ENCODE assay signal across 10 cellular contexts in the genomic region with DNA sequence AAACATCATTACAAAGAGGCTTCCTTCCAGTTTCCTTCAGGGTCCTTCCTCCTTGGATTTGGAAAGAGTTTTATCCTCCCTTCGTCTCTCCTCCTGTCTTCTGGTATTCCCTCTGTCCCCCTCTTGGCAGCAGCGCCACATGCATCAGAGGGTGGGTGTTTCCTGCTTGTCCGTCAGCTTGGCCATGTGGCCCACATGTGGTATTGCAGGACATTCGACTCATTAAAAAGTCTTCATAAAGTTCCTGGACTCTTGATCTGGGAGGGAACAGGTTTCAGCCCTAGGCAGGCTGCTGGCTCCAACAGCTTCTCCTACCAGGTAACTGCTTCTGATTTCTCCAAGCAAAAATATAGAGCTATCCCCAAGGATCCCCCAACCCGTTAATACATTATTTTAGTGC.
DNase-seq lines count a peak whose midpoint lies in the region; ATAC-seq and TF ChIP-seq lines count a peak whose summit lies in the region.
"Had no signal": no experiment of that assay in that cellular context is flagged by ENCODE, and none has a peak within 500 bp of the region (broad histone marks: within the 10 kb centered on the region; RNA-seq: fewer than 3 reads in every experiment).

No MANE protein-coding gene starts in this region.

- ATAC-seq in mucosa of descending colon (peak; percentile 56), sciatic nerve (no peak)
- ATAC-seq in activated T-helper 17 cell treated with anti-CD3 and anti-CD28 coated beads, Interleukin-2, amount 50 U/mL, for 72 hours (replicated peaks): no peak

- no peaks in the 10 kb centered on the region for H3K4me1 ChIP-seq in mucosa of descending colon (ENCODE audit: low read depth)

- intact Hi-C loops in mucosa of descending colon (cut with DNase I, micrococcal nuclease): no loop called here
- intact Hi-C loops in sciatic nerve (cut with DNase I): no loop called here

- H3K36me3 Mint-ChIP-seq in activated T-helper 17 cell treated with anti-CD3 and anti-CD28 coated beads, Interleukin-2, amount 50 U/mL, for 72 hours (ENCODE audit: low read depth): no peaks in the 10 kb centered on the region

- no peak overlapping the region for H3K27ac Mint-ChIP-seq in activated T-helper 17 cell treated with anti-CD3 and anti-CD28 coated beads, Interleukin-2, amount 50 U/mL, for 72 hours
- H3K27ac Mint-ChIP-seq: dendritic cell treated with granulocyte-macrophage colony-stimulating factor and Interleukin-4, amounts not matched to agents 40 ng/mL and 50 ng/mL, for 4 days had no signal

- no peaks in the 10 kb centered on the region for H3K27me3 Mint-ChIP-seq in activated T-helper 17 cell treated with anti-CD3 and anti-CD28 coated beads, Interleukin-2, amount 50 U/mL, for 72 hours

- DNase-seq in AG10803 (ENCODE audit: low read depth) (no peak), HT-29 (ENCODE audit: low spot score) (peak; percentile 59), dermis blood vessel endothelial cell (peak; percentile 2), mucosa of descending colon (no peak), globus pallidus (ENCODE audit: low spot score) (no peak), NCI-H2107 treated with DMSO at 0.1 percent for 48 hours (lab: John Stamatoyannopoulos, UW; ENCODE audit: unreplicated experiment) (no peak), sciatic nerve (ENCODE audit: low spot score) (no peak)
- DNase-seq: NCI-H1417 treated with DMSO at 0.1 percent for 48 hours had no signal

- TF ChIP-seq CTCF in AG10803 (conservative IDR thresholded peaks at IDR 0.05; ENCODE audit: low read length) (peak; percentile 12; the same call in 1 of the 2 replicates), mucosa of descending colon (IDR thresholded peaks at IDR 0.05) (no peak)

- H3K4me1 Mint-ChIP-seq in activated T-helper 17 cell treated with anti-CD3 and anti-CD28 coated beads, Interleukin-2, amount 50 U/mL, for 72 hours: no peaks in the 10 kb centered on the region

- no peaks in the 10 kb centered on the region for H3K9me3 Mint-ChIP-seq in activated T-helper 17 cell treated with anti-CD3 and anti-CD28 coated beads, Interleukin-2, amount 50 U/mL, for 72 hours

- no peaks in the 10 kb centered on the region for H3K9me3 ChIP-seq in mucosa of descending colon

- H3K36me3 ChIP-seq in mucosa of descending colon (ENCODE audit: low read depth): no peaks in the 10 kb centered on the region

- no peak overlapping the region for H3K4me3 Mint-ChIP-seq in activated T-helper 17 cell treated with anti-CD3 and anti-CD28 coated beads, Interleukin-2, amount 50 U/mL, for 72 hours
- H3K4me3 Mint-ChIP-seq: dendritic cell treated with granulocyte-macrophage colony-stimulating factor and Interleukin-4, amounts not matched to agents 40 ng/mL and 50 ng/mL, for 4 days had no signal

- H3K4me3 ChIP-seq in AG10803 (ENCODE audit: low read length): no peak overlapping the region
- H3K4me3 ChIP-seq in mucosa of descending colon: no peak overlapping the region

Comparison
In these comparisons a context has a peak if more than half of its experiments do, and no peak if none do; other contexts are left out.
1. DNase-seq: peak in HT-29 (single experiment) and dermis blood vessel endothelial cell (single experiment); none in AG10803 (single experiment), mucosa of descending colon (0 of 3), globus pallidus (single experiment), NCI-H2107 treated with DMSO at 0.1 percent for 48 hours (single experiment) and sciatic nerve (single experiment).